ENCODE assay signal across 8 cellular contexts in genomic region chr12:121888478-121889266, GRCh38. TPM values are rescaled to one million over a fixed set of nuclear protein-coding genes. Genes with fewer than 3 reads are reported as not detected.
DNase-seq lines count a peak whose midpoint lies in the region; FAIRE-seq and TF ChIP-seq lines count a peak whose summit lies in the region.

A gene with protein sequence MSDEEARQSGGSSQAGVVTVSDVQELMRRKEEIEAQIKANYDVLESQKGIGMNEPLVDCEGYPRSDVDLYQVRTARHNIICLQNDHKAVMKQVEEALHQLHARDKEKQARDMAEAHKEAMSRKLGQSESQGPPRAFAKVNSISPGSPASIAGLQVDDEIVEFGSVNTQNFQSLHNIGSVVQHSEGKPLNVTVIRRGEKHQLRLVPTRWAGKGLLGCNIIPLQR (plus strand): TSS chr12:121888790. CDS start chr12:121888857, 67 bp downstream.

- no peaks in the 10 kb centered on the region; the same call in 1 of the 2 replicates for H3K9me3 Mint-ChIP-seq in HFFc6
- H3K9me3 Mint-ChIP-seq in activated naive CD4-positive, alpha-beta T cell treated with anti-CD3 and anti-CD28 coated beads for 36 hours, result no peaks in the 10 kb centered on the region

- H3K4me3 Mint-ChIP-seq in HFFc6, result peak within 1 kb of the TSS; percentile 96
- peak within 1 kb of the TSS; percentile 98 for H3K4me3 Mint-ChIP-seq in activated naive CD4-positive, alpha-beta T cell treated with anti-CD3 and anti-CD28 coated beads for 36 hours

- H3K27me3 Mint-ChIP-seq in HFFc6 (ENCODE audit: insufficient read depth), result peaks cover 2% of the 10 kb centered on the region
- H3K27me3 Mint-ChIP-seq in activated naive CD4-positive, alpha-beta T cell treated with anti-CD3 and anti-CD28 coated beads for 36 hours (ENCODE audit: low read depth), result no peaks in the 10 kb centered on the region

- H3K36me3 ChIP-seq in neutrophil, result peaks cover 13% of the 10 kb centered on the region

- DNase-seq in HFFc6 (peak; percentile 97), NAMALWA (ENCODE audit: low spot score) (peak; percentile 98), SK-N-DZ (ENCODE audit: low spot score) (peak; percentile 97), frontal cortex (ENCODE audit: low spot score in 2 of 2) (peak; percentile 89 to 97), substantia nigra (lab: John Stamatoyannopoulos, UW) (peak; percentile 75 to 98 (median 94))
- DNase-seq in activated naive CD4-positive, alpha-beta T cell treated with anti-CD3 and anti-CD28 coated beads for 36 hours, result peak; percentile 99

- no peaks in the 10 kb centered on the region for H3K27me3 ChIP-seq in neutrophil

- H3K27ac Mint-ChIP-seq in HFFc6, result peak within 1 kb of the TSS; percentile 99
- H3K27ac Mint-ChIP-seq in activated naive CD4-positive, alpha-beta T cell treated with anti-CD3 and anti-CD28 coated beads for 36 hours, result peak within 1 kb of the TSS; percentile 94

- no peaks in the 10 kb centered on the region for H3K9me3 ChIP-seq in neutrophil

- CTCF ChIA-PET in activated naive CD4-positive, alpha-beta T cell treated with anti-CD3 and anti-CD28 coated beads for 36 hours (lab: Charles Lee), result interaction anchor here (0.8 to 4.6 kb wide), 26 partner anchors 10 to 202 kb away, joined by 3 to 72 read pairs (median 4); partner anchors contain the start of genes CFAP251, RHOF and TMEM120B

- FAIRE-seq in frontal cortex (lab: Jason Lieb, UNC), result no peak

- H3K4me3 ChIP-seq in GM08714 (ENCODE audit: low read length) (peak within 1 kb of the TSS; percentile 98), neutrophil (ENCODE audit: low read depth in 1 of 2, low read length in 1 of 2) (peak within 1 kb of the TSS; percentile 95 to 100)

- TF ChIP-seq CTCF in HFFc6 (IDR thresholded peaks at IDR 0.05) (peak; percentile 71), neutrophil (IDR thresholded peaks at IDR 0.05) (peak; percentile 83)

- H3K4me1 ChIP-seq in neutrophil (ENCODE audit: control insufficient read depth in 1 of 2, insufficient read depth in 1 of 2, low read depth in 1 of 2, low read length in 1 of 2), result peaks cover 24 to 31% of the 10 kb centered on the region in 2 experiments

- peaks cover 35% of the 10 kb centered on the region for H3K4me1 Mint-ChIP-seq in HFFc6 (ENCODE audit: low read depth)
- H3K4me1 Mint-ChIP-seq in activated naive CD4-positive, alpha-beta T cell treated with anti-CD3 and anti-CD28 coated beads for 36 hours (ENCODE audit: low read depth), result peaks cover 37% of the 10 kb centered on the region

- peak within 1 kb of the TSS; percentile 99 for H3K27ac ChIP-seq in neutrophil
- peak within 1 kb of the TSS; percentile 81 for H3K27ac ChIP-seq in substantia nigra (ENCODE audit: low read depth, low read length, poor library complexity, severe bottlenecking)

- peaks cover 16% of the 10 kb centered on the region for H3K36me3 Mint-ChIP-seq in HFFc6 (ENCODE audit: low read depth)
- peaks cover 9% of the 10 kb centered on the region for H3K36me3 Mint-ChIP-seq in activated naive CD4-positive, alpha-beta T cell treated with anti-CD3 and anti-CD28 coated beads for 36 hours (ENCODE audit: low read depth)

- intact Hi-C loops in activated naive CD4-positive, alpha-beta T cell treated with anti-CD3 and anti-CD28 coated beads for 36 hours (cut with micrococcal nuclease), result loop anchor here (1.0 to 2.0 kb wide), 16 partner anchors 30 to 592 kb away; partner anchors contain the start of genes CAMKK2, CFAP251, DIABLO and ORAI1

RNA-seq across cellular contexts. Expression of the gene that starts here (rescaled TPM):
- total RNA-seq in HFFc6 (2021; fragmentation: NEBNext Ultra II Directional; extraction: Animal tissue kit (Norgen Biotek cat#: 25700)), result 10 to 100 TPM; 63.4 to 84.7 (median 75.1) TPM
- polyA plus RNA-seq in SK-N-DZ (2014; cell fraction: cytosol; rRNA removed), result 84.3 and 105 TPM in 2 replicates
- 73.4 and 78.1 TPM in 2 replicates for polyA plus RNA-seq in SK-N-DZ (2014; cell fraction: nucleus; rRNA removed)
- 10 to 100 TPM; 56.6 to 60.6 TPM for total RNA-seq in activated naive CD4-positive, alpha-beta T cell treated with anti-CD3 and anti-CD28 coated beads for 36 hours
- 12.6 TPM for total RNA-seq in frontal cortex

Comparison
In these comparisons a context has a peak if more than half of its experiments do, and no peak if none do; other contexts are left out.
1. Peak in every context shown above with its lines: DNase-seq, H3K4me3 ChIP-seq and H3K27ac ChIP-seq.